In genomic region chr5:150068472-150068871, GRCh38 we compare ENCODE assay signal across 25 cellular contexts. TPM values are rescaled to one million over a fixed set of nuclear protein-coding genes. Genes with fewer than 3 reads are reported as not detected.
A peak's percentile ranks its signal among the peaks of the same experiment; 100 is the strongest.
DNase-seq lines count a peak whose midpoint lies in the region; ATAC-seq and TF ChIP-seq lines count a peak whose summit lies in the region.
"Had no signal": no experiment of that assay in that cellular context is flagged by ENCODE, and none has a peak within 500 bp of the region (broad histone marks: within the 10 kb centered on the region; RNA-seq: fewer than 3 reads in every experiment).

No MANE protein-coding gene starts in this region.

- H3K4me3 ChIP-seq in upper lobe of right lung, result no peak overlapping the region
- H3K4me3 ChIP-seq: colonic mucosa, SJSA1, testis had no signal

- ATAC-seq in activated naive CD4-positive, alpha-beta T cell treated with anti-CD3 and anti-CD28 coated beads, Interleukin-2, amount 50 U/mL, for 72 hours, result no peak
- ATAC-seq in upper lobe of right lung, result no peak
- ATAC-seq in sciatic nerve, result no peak
- ATAC-seq: foreskin keratinocyte, PC-3 had no signal

- TF ChIP-seq CTCF in upper lobe of right lung (IDR thresholded peaks at IDR 0.05), result no peak

- no peaks in the 10 kb centered on the region for H3K27me3 ChIP-seq in upper lobe of right lung
- H3K27me3 ChIP-seq: colonic mucosa, foreskin keratinocyte, SJSA1, testis had no signal

- CTCF ChIA-PET in activated naive CD4-positive, alpha-beta T cell treated with anti-CD3 and anti-CD28 coated beads, Interleukin-2, amount 10 ng/mL, durations not matched to agents 7 days and 5 days (lab: Charles Lee), result interaction anchor here (1.1 kb wide), 1 partner anchor 54 kb away, joined by 3 read pairs; no protein-coding TSS in a partner anchor

- intact Hi-C loops in upper lobe of right lung (cut with DNase I), result no loop called here
- intact Hi-C loops in sciatic nerve (cut with DNase I), result no loop called here

- H3K4me1 Mint-ChIP-seq in activated naive CD4-positive, alpha-beta T cell treated with anti-CD3 and anti-CD28 coated beads, Interleukin-2, amount 10 ng/mL, durations not matched to agents 7 days and 5 days, result peaks cover 20% of the 10 kb centered on the region
- H3K4me1 Mint-ChIP-seq: neural crest cell had no signal

- H3K36me3 Mint-ChIP-seq in activated naive CD4-positive, alpha-beta T cell treated with anti-CD3 and anti-CD28 coated beads, Interleukin-2, amount 10 ng/mL, durations not matched to agents 7 days and 5 days, result no peaks in the 10 kb centered on the region
- H3K36me3 Mint-ChIP-seq in activated naive CD4-positive, alpha-beta T cell treated with anti-CD3 and anti-CD28 coated beads, Interleukin-2, amount 50 U/mL, for 72 hours, result no peaks in the 10 kb centered on the region
- H3K36me3 Mint-ChIP-seq: CD4-positive, CD25-positive, alpha-beta regulatory T cell had no signal

- H3K27ac ChIP-seq in upper lobe of right lung, result no peak overlapping the region
- H3K27ac ChIP-seq: colonic mucosa, foreskin keratinocyte, KMS-11, SJSA1, testis had no signal

- H3K9me3 ChIP-seq in upper lobe of right lung, result no peaks in the 10 kb centered on the region
- H3K9me3 ChIP-seq: colonic mucosa, testis had no signal

- peak; percentile 16 for DNase-seq in activated naive CD4-positive, alpha-beta T cell treated with anti-CD3 and anti-CD28 coated beads, Interleukin-2, amount 10 ng/mL, durations not matched to agents 7 days and 5 days
- no peak for DNase-seq in activated naive CD4-positive, alpha-beta T cell treated with anti-CD3 and anti-CD28 coated beads, Interleukin-2, amount 50 U/mL, for 72 hours (ENCODE audit: low spot score in 2 of 2)
- DNase-seq in RPMI8226, result peak; percentile 89
- peak; percentile 26 for DNase-seq in kidney tubule cell (ENCODE audit: low spot score)
- peak; percentile 46 for DNase-seq in upper lobe of right lung
- no peak for DNase-seq in sciatic nerve (ENCODE audit: low spot score)
- no peak for DNase-seq in dedifferentiated amniotic fluid mesenchymal stem cell (ENCODE audit: extremely low spot score)
- no peak for DNase-seq in hypothalamus (lab: John Stamatoyannopoulos, UW)
- DNase-seq: activated CD4-positive, alpha-beta T cell treated with anti-CD3 and anti-CD28 coated beads, Interleukin-2, amount 50 U/mL, for 48 hours; activated naive CD4-positive, alpha-beta T cell treated with anti-CD3 and anti-CD28 coated beads, Interleukin-2, amount 50 U/mL, for 16 hours; activated T-cell treated with anti-CD3 and anti-CD28 coated beads, Interleukin-2, amount 50 U/mL, for 24 hours; CD4-positive, CD25-positive, alpha-beta regulatory T cell; colonic mucosa; DMS153; foreskin keratinocyte; kidney glomerular epithelial cell; NCI-H1105 treated with DMSO at 0.1 percent for 48 hours; NCI-H526 treated with DMSO at 0.1 percent for 48 hours; PC-3; T-helper 2 cell; testis; WERI-Rb-1 had no signal

- H3K9me3 Mint-ChIP-seq in activated naive CD4-positive, alpha-beta T cell treated with anti-CD3 and anti-CD28 coated beads, Interleukin-2, amount 10 ng/mL, durations not matched to agents 7 days and 5 days, result no peaks in the 10 kb centered on the region
- no peaks in the 10 kb centered on the region for H3K9me3 Mint-ChIP-seq in activated naive CD4-positive, alpha-beta T cell treated with anti-CD3 and anti-CD28 coated beads, Interleukin-2, amount 50 U/mL, for 72 hours
- H3K9me3 Mint-ChIP-seq: activated T-cell treated with anti-CD3 and anti-CD28 coated beads, Interleukin-2, amount 50 U/mL, for 24 hours; CD4-positive, CD25-positive, alpha-beta regulatory T cell; neural crest cell had no signal

- no peak overlapping the region for H3K4me3 Mint-ChIP-seq in activated naive CD4-positive, alpha-beta T cell treated with anti-CD3 and anti-CD28 coated beads, Interleukin-2, amount 10 ng/mL, durations not matched to agents 7 days and 5 days
- H3K4me3 Mint-ChIP-seq: activated T-cell treated with anti-CD3 and anti-CD28 coated beads, Interleukin-2, amount 50 U/mL, for 24 hours; CD4-positive, CD25-positive, alpha-beta regulatory T cell; neural crest cell had no signal

- no peak overlapping the region for H3K27ac Mint-ChIP-seq in activated naive CD4-positive, alpha-beta T cell treated with anti-CD3 and anti-CD28 coated beads, Interleukin-2, amount 10 ng/mL, durations not matched to agents 7 days and 5 days
- H3K27ac Mint-ChIP-seq in activated naive CD4-positive, alpha-beta T cell treated with anti-CD3 and anti-CD28 coated beads, Interleukin-2, amount 50 U/mL, for 72 hours, result peak overlapping the region in 1 of 2 donors; percentile 56
- H3K27ac Mint-ChIP-seq: activated T-cell treated with anti-CD3 and anti-CD28 coated beads, Interleukin-2, amount 50 U/mL, for 24 hours; CD4-positive, CD25-positive, alpha-beta regulatory T cell had no signal

- peaks cover 4% of the 10 kb centered on the region for H3K4me1 ChIP-seq in upper lobe of right lung
- H3K4me1 ChIP-seq: colonic mucosa, testis had no signal

- H3K27me3 Mint-ChIP-seq in activated naive CD4-positive, alpha-beta T cell treated with anti-CD3 and anti-CD28 coated beads, Interleukin-2, amount 10 ng/mL, durations not matched to agents 7 days and 5 days, result peaks cover 24% of the 10 kb centered on the region

- no peaks in the 10 kb centered on the region for H3K36me3 ChIP-seq in upper lobe of right lung
- H3K36me3 ChIP-seq: colonic mucosa, SJSA1, WERI-Rb-1 had no signal

RNA-seq across cellular contexts. Expression of gene CSF1R, which starts 17.9 kb away (rescaled TPM):
- 1 to 10 TPM in 1 of 2 donors, not detected in 1; 5.2 TPM for total RNA-seq in activated naive CD4-positive, alpha-beta T cell treated with anti-CD3 and anti-CD28 coated beads, Interleukin-2, amount 50 U/mL, for 72 hours
- total RNA-seq in upper lobe of right lung (48.7 TPM), sciatic nerve (74.8 TPM)
- total RNA-seq: CD4-positive, CD25-positive, alpha-beta regulatory T cell; foreskin keratinocyte; neural crest cell; PC-3 had no signal

Comparison
In these comparisons a context has a peak if more than half of its experiments do, and no peak if none do; other contexts are left out.
1. DNase-seq: peak in activated naive CD4-positive, alpha-beta T cell treated with anti-CD3 and anti-CD28 coated beads, Interleukin-2, amount 10 ng/mL, durations not matched to agents 7 days and 5 days (single experiment), RPMI8226 (single experiment), kidney tubule cell (single experiment) and upper lobe of right lung (single experiment); none in activated naive CD4-positive, alpha-beta T cell treated with anti-CD3 and anti-CD28 coated beads, Interleukin-2, amount 50 U/mL, for 72 hours (0 of 2), sciatic nerve (single experiment), dedifferentiated amniotic fluid mesenchymal stem cell (single experiment) and hypothalamus (0 of 51).